8 cellular contexts compared by ENCODE assay signal in genomic region chr3:52705688-52706686, GRCh38. TPM values are rescaled to one million over a fixed set of nuclear protein-coding genes. Genes with fewer than 3 reads are reported as not detected.
DNase-seq lines count a peak whose midpoint lies in the region; ATAC-seq and TF ChIP-seq lines count a peak whose summit lies in the region.

TSS of gene GLT8D1 (minus strand) at chr3:52705791. CDS start at chr3:52700460, 5,331 bp downstream.
TSS of gene SPCS1 (plus strand) at chr3:52706106. CDS start at chr3:52706247, 141 bp downstream.

- H3K27ac Mint-ChIP-seq in naive B cell: peak within 1 kb of the TSS; percentile 94 to 98 (median 95)
- H3K27ac Mint-ChIP-seq in stimulated activated memory B cell treated with anti-CD40 and anti-IgM and Interleukin-4, amounts not matched to agents 10 μg/mL and 1 μg/mL and 100 μg/mL, for 72 hours: peak within 1 kb of the TSS; percentile 96

- peak; percentile 64 for DNase-seq in DMS 273 treated with DMSO at 0.1 percent for 48 hours (lab: John Stamatoyannopoulos, UW)
- DNase-seq in PC-9: peak; percentile 69 to 82
- peak; percentile 89 to 93 for DNase-seq in activated T-cell treated with anti-CD3 and anti-CD28 coated beads, Interleukin-2, amount 50 U/mL, for 48 hours
- DNase-seq in esophagus squamous epithelium (lab: John Stamatoyannopoulos, UW): peak; percentile 45
- DNase-seq in naive B cell: peak; percentile 89

- H3K9me3 ChIP-seq in HUES64 (ENCODE audit: insufficient read depth, low read depth, low read length) (no peaks in the 10 kb centered on the region), PC-9 (ENCODE audit: insufficient read depth, low read depth) (no peaks in the 10 kb centered on the region), esophagus squamous epithelium (no peaks in the 10 kb centered on the region)

- H3K27me3 Mint-ChIP-seq in naive B cell: no peaks in the 10 kb centered on the region
- no peaks in the 10 kb centered on the region for H3K27me3 Mint-ChIP-seq in stimulated activated memory B cell treated with anti-CD40 and anti-IgM and Interleukin-4, amounts not matched to agents 10 μg/mL and 1 μg/mL and 100 μg/mL, for 72 hours

- ATAC-seq in GM21515 (IDR thresholded peaks at IDR 0.05; ENCODE audit: unreplicated experiment) (peak; percentile 72), naive B cell (ENCODE audit: low read depth in 2 of 2) (peak; percentile 87 to 89)
- peak; percentile 96 for ATAC-seq in stimulated activated memory B cell treated with anti-CD40 and anti-IgM and Interleukin-4, amounts not matched to agents 10 μg/mL and 1 μg/mL and 100 μg/mL, for 72 hours

- no peaks in the 10 kb centered on the region for H3K9me3 Mint-ChIP-seq in naive B cell
- no peaks in the 10 kb centered on the region for H3K9me3 Mint-ChIP-seq in stimulated activated memory B cell treated with anti-CD40 and anti-IgM and Interleukin-4, amounts not matched to agents 10 μg/mL and 1 μg/mL and 100 μg/mL, for 72 hours

- TF ChIP-seq POLR2A in esophagus squamous epithelium (IDR thresholded peaks at IDR 0.05): peak in 2 of 4 donors; percentile 52 to 69

- POLR2A ChIA-PET in PC-9 (lab: Charles Lee; ENCODE audit: unreplicated experiment): interaction anchor here (0.5 kb wide), 1 partner anchor 376 kb away, joined by 4 read pairs; no protein-coding TSS in a partner anchor

- intact Hi-C loops in PC-9 (cut with micrococcal nuclease; ENCODE audit: unreplicated experiment): no loop called here
- intact Hi-C loops in esophagus squamous epithelium (cut with DNase I): no loop called here

- H3K27me3 ChIP-seq in HUES64 (ENCODE audit: insufficient read depth, low read length): no peaks in the 10 kb centered on the region
- H3K27me3 ChIP-seq in PC-9 (ENCODE audit: insufficient read depth, low read depth): no peaks in the 10 kb centered on the region
- H3K27me3 ChIP-seq in esophagus squamous epithelium: no peaks in the 10 kb centered on the region

- peak within 1 kb of the TSS; percentile 80 for H2AFZ ChIP-seq in PC-9

- WGBS in HUES64: under 1% methylated on average over 94 of the region's 94 CpGs
- WGBS in esophagus squamous epithelium, 2 donors: 0 to 1% methylated on average over 34 to 39 of the region's 94 CpGs

- BruUV-seq in PC-9 (replicated peaks; lab: Mats Ljungman, UMichigan): TSS peak; percentile 40

- H3K4me2 ChIP-seq in PC-9: peak within 1 kb of the TSS; percentile 100

- no peaks in the 10 kb centered on the region for H3K9me2 ChIP-seq in PC-9 (ENCODE audit: insufficient read depth)

- H3K4me3 ChIP-seq in HUES64 (ENCODE audit: low read length) (peak within 1 kb of the TSS; percentile 100), PC-9 (peak within 1 kb of the TSS; percentile 86), esophagus squamous epithelium (peak within 1 kb of the TSS; percentile 75 to 91 (median 80))

- H4K20me1 ChIP-seq in PC-9 (ENCODE audit: insufficient read depth): no peaks in the 10 kb centered on the region

- H3K4me1 ChIP-seq in HUES64 (ENCODE audit: insufficient read depth, low read length): peaks cover 5% of the 10 kb centered on the region; the same call in 1 of the 2 replicates
- peaks cover 22% of the 10 kb centered on the region for H3K4me1 ChIP-seq in PC-9 (replicated peaks; ENCODE audit: insufficient read depth)
- peaks cover 19 to 48% (median 24%) of the 10 kb centered on the region in 3 donors for H3K4me1 ChIP-seq in esophagus squamous epithelium

- no peaks in the 10 kb centered on the region for H3K36me3 Mint-ChIP-seq in naive B cell
- peaks cover 6% of the 10 kb centered on the region for H3K36me3 Mint-ChIP-seq in stimulated activated memory B cell treated with anti-CD40 and anti-IgM and Interleukin-4, amounts not matched to agents 10 μg/mL and 1 μg/mL and 100 μg/mL, for 72 hours

- H3K27ac ChIP-seq in HUES64 (ENCODE audit: low read depth, low read length) (peak within 1 kb of the TSS; percentile 81), PC-9 (0 out of 2 replicates have a peak within 1 kb of the TSS, but pooled peaks have one; percentile 7), esophagus squamous epithelium (peak within 1 kb of the TSS; percentile 84 to 96 (median 89))

- peaks cover 18 to 62% (median 36%) of the 10 kb centered on the region in 3 donors for H3K4me1 Mint-ChIP-seq in naive B cell
- peaks cover 36% of the 10 kb centered on the region for H3K4me1 Mint-ChIP-seq in stimulated activated memory B cell treated with anti-CD40 and anti-IgM and Interleukin-4, amounts not matched to agents 10 μg/mL and 1 μg/mL and 100 μg/mL, for 72 hours

- peak within 1 kb of the TSS; percentile 92 for H3K9ac ChIP-seq in HUES64 (ENCODE audit: low read depth, low read length)

- CTCF ChIA-PET in PC-9 (lab: Charles Lee): no interaction called here

- H3K4me3 Mint-ChIP-seq in naive B cell: peak within 1 kb of the TSS; percentile 92 to 98 (median 94)
- H3K4me3 Mint-ChIP-seq in stimulated activated memory B cell treated with anti-CD40 and anti-IgM and Interleukin-4, amounts not matched to agents 10 μg/mL and 1 μg/mL and 100 μg/mL, for 72 hours: peak within 1 kb of the TSS; percentile 99

- TF ChIP-seq CTCF in PC-9 (conservative IDR thresholded peaks at IDR 0.05): no peak
- peak in 1 of 6 experiments; percentile 19 for TF ChIP-seq CTCF in esophagus squamous epithelium (IDR thresholded peaks at IDR 0.05)

- H3K36me3 ChIP-seq in HUES64 (ENCODE audit: insufficient read depth, low read length): peaks cover 30% of the 10 kb centered on the region
- H3K36me3 ChIP-seq in PC-9 (ENCODE audit: low read depth): no peaks in the 10 kb centered on the region; the same call in none of the 2 replicates
- peaks cover 0 to 28% (median 0%) of the 10 kb centered on the region in 3 donors for H3K36me3 ChIP-seq in esophagus squamous epithelium

- peaks cover 51% of the 10 kb centered on the region for H3K79me2 ChIP-seq in PC-9 (ENCODE audit: low read depth)

- 0 out of 2 replicates have a peak, but pooled peaks cover 9% of the 10 kb centered on the region for H3F3A ChIP-seq in PC-9 (ENCODE audit: insufficient read depth, low read depth)

RNA-seq across cellular contexts. Expression of gene GLT8D1, which starts in this region (rescaled TPM):
- polyA plus RNA-seq in HUES64 (2013, experiment 1 of 2): 34.7 TPM
- 52.9 TPM for polyA plus RNA-seq in HUES64 (2013, experiment 2 of 2)
- total RNA-seq in PC-9 (2021): 42.1 and 48.6 TPM in 2 replicates
- total RNA-seq in esophagus squamous epithelium: 10 to 100 TPM; 10.6 to 34.7 (median 26.0) TPM
- polyA plus RNA-seq in naive B cell (ENCODE audit: low read depth in 6 of 6): 10 to 100 TPM; 26.5 to 57.9 (median 41.4) TPM

RNA-seq across cellular contexts. Expression of gene SPCS1, which starts in this region (rescaled TPM):
- polyA plus RNA-seq in HUES64 (2013, experiment 1 of 2): 126 TPM
- polyA plus RNA-seq in HUES64 (2013, experiment 2 of 2): 132 TPM
- total RNA-seq in PC-9 (2021): 91.9 and 104 TPM in 2 replicates
- 100 to 1,000 TPM in 3 of 4 donors, 10 to 100 TPM in 1; 65.8 to 138 (median 123) TPM for total RNA-seq in esophagus squamous epithelium
- polyA plus RNA-seq in naive B cell (ENCODE audit: low read depth in 6 of 6): 100 to 1,000 TPM; 312 to 425 (median 327) TPM

Comparison
In these comparisons a context has a peak if more than half of its experiments do, and no peak if none do; other contexts are left out.
1. Peak in every context shown above with its lines: DNase-seq, ATAC-seq, H3K4me3 ChIP-seq and H3K27ac ChIP-seq.
2. H3K27ac ChIP-seq: peak in every context shown above with its lines; median percentile 89 in esophagus squamous epithelium; 81 in HUES64; 7 in PC-9.